Comparison of ENCODE assay signal across 8 cellular contexts in genomic region chr2:231056453-231057416, GRCh38. TPM values are rescaled to one million over a fixed set of nuclear protein-coding genes. Genes with fewer than 3 reads are reported as not detected.
A peak's percentile ranks its signal among the peaks of the same experiment; 100 is the strongest.
DNase-seq lines count a peak whose midpoint lies in the region; TF ChIP-seq lines count a peak whose summit lies in the region.

PSMD1 (plus strand) TSS chr2:231056867; CDS start chr2:231057026, 159 bp downstream.

- H2AK5ac ChIP-seq in H9 (ENCODE audit: insufficient read length, low read length): no peak within 1 kb of the TSS

- H3K9me3 Mint-ChIP-seq in H9: no peaks in the 10 kb centered on the region; a peak in 1 of 5 replicates

- peak; percentile 87 for DNase-seq in GDM1 (lab: John Stamatoyannopoulos, UW)
- peak; percentile 93 for DNase-seq in H9
- DNase-seq in M059J (ENCODE audit: low read depth): peak; percentile 84
- DNase-seq in SIG-M5 (lab: John Stamatoyannopoulos, UW): peak; percentile 45
- peak; percentile 66 for DNase-seq in activated gamma-delta T cell (lab: John Stamatoyannopoulos, UW)
- peak; percentile 89 for DNase-seq in fibroblast of the conjunctiva (ENCODE audit: low read depth)
- DNase-seq in stomach: peak; percentile 93

- peak within 1 kb of the TSS; percentile 88 for H3K18ac ChIP-seq in H9 (ENCODE audit: insufficient read length, low read depth, low read length)

- H3K36me3 ChIP-seq in neural cell (ENCODE audit: insufficient read depth, low read length) (no peaks in the 10 kb centered on the region), stomach (peaks cover 3 to 6% (median 6%) of the 10 kb centered on the region in 4 donors)

- H4K91ac ChIP-seq in H9 (ENCODE audit: insufficient read length, low read depth, low read length): no peak within 1 kb of the TSS

- peak within 1 kb of the TSS; percentile 79 for H3K14ac ChIP-seq in H9 (ENCODE audit: insufficient read depth, low read length)

- no CpG with 5 or more reads among the region's 73 CpGs for WGBS in H9 (ENCODE audit: extremely low coverage, insufficient read length, low lambda C conversion rate)
- WGBS in stomach, 5 donors: 0% methylated on average over 37 to 73 of the region's 73 CpGs

- H3K9me3 ChIP-seq in H9 (ENCODE audit: control insufficient read depth, low read depth, low read length) (no peaks in the 10 kb centered on the region), neural cell (ENCODE audit: low read length) (no peaks in the 10 kb centered on the region), stomach (no peaks in the 10 kb centered on the region)

- peak within 1 kb of the TSS; percentile 100 for H3K27ac Mint-ChIP-seq in H9

- H2BK15ac ChIP-seq in H9 (ENCODE audit: low read depth, low read length): no peak within 1 kb of the TSS

- H3K4me3 ChIP-seq in neural cell (ENCODE audit: low read length) (peak within 1 kb of the TSS; percentile 97), stomach (peak within 1 kb of the TSS; percentile 72 to 99 (median 97))

- TF ChIP-seq EP300 in neural cell (conservative IDR thresholded peaks at IDR 0.05; ENCODE audit: poor library complexity, severe bottlenecking) (peak; percentile 48), stomach (IDR thresholded peaks at IDR 0.05) (no peak)

- no peak within 1 kb of the TSS for H2AFZ ChIP-seq in H9 (ENCODE audit: low read length)
- H2AFZ ChIP-seq in neural cell (ENCODE audit: low read depth, low read length): peak within 1 kb of the TSS; percentile 84

- no peak within 1 kb of the TSS for H4K8ac ChIP-seq in H9 (replicated peaks; ENCODE audit: insufficient read length, low read depth, low read length)

- TF ChIP-seq POLR2A in stomach (IDR thresholded peaks at IDR 0.05): no peak

- H3K56ac ChIP-seq in H9 (ENCODE audit: insufficient read length, low read depth, low read length): no peak within 1 kb of the TSS

- H2BK20ac ChIP-seq in H9 (ENCODE audit: low read depth, low read length, poor library complexity, severe bottlenecking): no peak within 1 kb of the TSS

- H3K79me2 ChIP-seq in H9 (ENCODE audit: insufficient read depth, low read length) (peaks cover 31% of the 10 kb centered on the region; the same call in 1 of the 2 replicates), neural cell (replicated peaks; ENCODE audit: insufficient read depth, low read length) (peaks cover 38% of the 10 kb centered on the region)

- peak within 1 kb of the TSS; percentile 99 for H3K4me2 ChIP-seq in H9 (ENCODE audit: insufficient read depth, insufficient read length, low read length)
- H3K4me2 ChIP-seq in neural cell (ENCODE audit: low read length): peak within 1 kb of the TSS; percentile 90

- H3K27ac ChIP-seq in H9 (ENCODE audit: insufficient read length, low read depth, low read length): no peak within 1 kb of the TSS
- peak within 1 kb of the TSS; percentile 92 for H3K27ac ChIP-seq in neural cell (ENCODE audit: low read length)
- H3K27ac ChIP-seq in stomach: peak within 1 kb of the TSS; percentile 92 to 98 (median 93)

- H3K4me3 Mint-ChIP-seq in H9: peak within 1 kb of the TSS; percentile 91 to 96

- H4K5ac ChIP-seq in H9 (ENCODE audit: insufficient read length, low read depth, low read length): peak within 1 kb of the TSS; percentile 65

- H3K36me3 Mint-ChIP-seq in H9 (ENCODE audit: insufficient read depth in 1 of 3, low read depth in 3 of 3): peaks cover 5 to 7% (median 6%) of the 10 kb centered on the region in 3 experiments; a peak in 6 of 7 replicates

- H3K4ac ChIP-seq in H9 (ENCODE audit: low read depth, low read length): no peak within 1 kb of the TSS

- H4K20me1 ChIP-seq in H9 (ENCODE audit: control insufficient read depth, insufficient read depth, insufficient read length) (no peaks in the 10 kb centered on the region), neural cell (ENCODE audit: insufficient read depth) (peaks cover 3% of the 10 kb centered on the region)

- peak; percentile 11 for TF ChIP-seq RAD21 in neural cell (conservative IDR thresholded peaks at IDR 0.05)

- H3K27me3 ChIP-seq in H9 (ENCODE audit: insufficient read depth, low read length): peaks cover 1% of the 10 kb centered on the region; the same call in 1 of the 2 replicates
- H3K27me3 ChIP-seq in neural cell (ENCODE audit: insufficient read depth, low read depth, low read length): no peaks in the 10 kb centered on the region
- H3K27me3 ChIP-seq in stomach: no peaks in the 10 kb centered on the region

- no peak within 1 kb of the TSS for H2BK120ac ChIP-seq in H9 (ENCODE audit: low read depth, low read length, poor library complexity, severe bottlenecking)

- H3K79me1 ChIP-seq in H9 (ENCODE audit: insufficient read depth, low read depth, low read length, poor library complexity, severe bottlenecking): peaks cover 2% of the 10 kb centered on the region

- H3F3A ChIP-seq in neural cell (ENCODE audit: insufficient read depth, low read length, poor library complexity, severe bottlenecking): no peaks in the 10 kb centered on the region

- peak; percentile 94 for TF ChIP-seq CTCF in H9 (conservative IDR thresholded peaks at IDR 0.05)
- TF ChIP-seq CTCF in neural cell (IDR thresholded peaks at IDR 0.05; ENCODE audit: poor library complexity, severe bottlenecking): peak; percentile 98
- peak in 5 of 7 experiments; percentile 77 to 96 (median 93) for TF ChIP-seq CTCF in stomach (IDR thresholded peaks at IDR 0.05)

- H3K23me2 ChIP-seq in H9 (ENCODE audit: insufficient read length, low read depth, low read length, poor library complexity, severe bottlenecking): peaks cover 6% of the 10 kb centered on the region

- peaks cover 34% of the 10 kb centered on the region for H3K27me3 Mint-ChIP-seq in H9 (ENCODE audit: low read depth)

- no peak within 1 kb of the TSS for H2BK12ac ChIP-seq in H9 (ENCODE audit: insufficient read length, low read depth, low read length)

- H3K4me1 Mint-ChIP-seq in H9: peaks cover 20 to 30% of the 10 kb centered on the region in 2 experiments

- H3T11ph ChIP-seq in H9 (ENCODE audit: low read length): no peak within 1 kb of the TSS

- H2BK5ac ChIP-seq in H9 (ENCODE audit: insufficient read length, low read length): peak within 1 kb of the TSS; percentile 31

- intact Hi-C loops in stomach (cut with DNase I; ENCODE audit: low total_unique reads): no loop called here

- H3K9me2 ChIP-seq in neural cell (ENCODE audit: insufficient read depth, low read length): no peaks in the 10 kb centered on the region

- H3K23ac ChIP-seq in H9 (ENCODE audit: insufficient read length, low read depth, low read length): no peak within 1 kb of the TSS

- H3K4me1 ChIP-seq in H9 (ENCODE audit: insufficient read depth, low read length) (no peaks in the 10 kb centered on the region; the same call in 1 of the 2 replicates), stomach (peaks cover 28 to 57% (median 49%) of the 10 kb centered on the region in 4 donors)

- peak within 1 kb of the TSS; percentile 80 for H3K9ac ChIP-seq in H9 (ENCODE audit: extremely low read depth, insufficient read length, low read length)
- peak within 1 kb of the TSS; percentile 89 for H3K9ac ChIP-seq in neural cell (ENCODE audit: low read length)

TF ChIP-seq in neural cell, 6 proteins besides CTCF, POLR2A, EP300 and RAD21:
- TF ChIP-seq TAF1 (IDR thresholded peaks at IDR 0.05; ENCODE audit: low read depth) (peak; percentile 76), MXI1 (conservative IDR thresholded peaks at IDR 0.05; ENCODE audit: poor library complexity, severe bottlenecking) (peak; percentile 61), REST (IDR thresholded peaks at IDR 0.05; ENCODE audit: borderline replicate concordance) (peak; percentile 38), SMC3 (conservative IDR thresholded peaks at IDR 0.05; ENCODE audit: poor library complexity) (peak; percentile 48), POLR2AphosphoS5 (IDR thresholded peaks at IDR 0.05) (peak; percentile 94), EZH2 (IDR thresholded peaks at IDR 0.05; ENCODE audit: borderline replicate concordance, insufficient read depth, low read length, poor library complexity, severe bottlenecking) (no peak)

RNA-seq across cellular contexts. Expression of gene PSMD1, which starts in this region (rescaled TPM):
- 166 and 180 TPM in 2 replicates for total RNA-seq in H9 (2021)
- 81.2 and 109 TPM in 2 replicates for total RNA-seq in M059J (2014; rRNA removed; shearing (Covaris generic))
- 83.8 and 87.6 TPM in 2 replicates for polyA plus RNA-seq in neural cell
- polyA minus RNA-seq in neural cell: 114 and 118 TPM in 2 replicates
- 10 to 100 TPM; 34.6 to 96.4 (median 43.8) TPM for total RNA-seq in stomach
- 10 to 100 TPM; 31.9 to 50.7 (median 47.4) TPM for polyA plus RNA-seq in stomach
